In genomic region chr2:8525582-8526402, GRCh38 we compare ENCODE assay signal across 1 cellular context.
TF ChIP-seq lines count a peak whose summit lies in the region.

No MANE protein-coding gene starts in this region.

TF ChIP-seq in K562, 482 proteins besides CTCF, POLR2A, EP300 and RAD21 (continued from another document):
- 0 out of 2 replicates have a peak, but pooled peaks have one; percentile 73 for TF ChIP-seq CBFB (CRISPR knock-in tag; IDR thresholded peaks at IDR 0.05)
- TF ChIP-seq, protein P1, sequence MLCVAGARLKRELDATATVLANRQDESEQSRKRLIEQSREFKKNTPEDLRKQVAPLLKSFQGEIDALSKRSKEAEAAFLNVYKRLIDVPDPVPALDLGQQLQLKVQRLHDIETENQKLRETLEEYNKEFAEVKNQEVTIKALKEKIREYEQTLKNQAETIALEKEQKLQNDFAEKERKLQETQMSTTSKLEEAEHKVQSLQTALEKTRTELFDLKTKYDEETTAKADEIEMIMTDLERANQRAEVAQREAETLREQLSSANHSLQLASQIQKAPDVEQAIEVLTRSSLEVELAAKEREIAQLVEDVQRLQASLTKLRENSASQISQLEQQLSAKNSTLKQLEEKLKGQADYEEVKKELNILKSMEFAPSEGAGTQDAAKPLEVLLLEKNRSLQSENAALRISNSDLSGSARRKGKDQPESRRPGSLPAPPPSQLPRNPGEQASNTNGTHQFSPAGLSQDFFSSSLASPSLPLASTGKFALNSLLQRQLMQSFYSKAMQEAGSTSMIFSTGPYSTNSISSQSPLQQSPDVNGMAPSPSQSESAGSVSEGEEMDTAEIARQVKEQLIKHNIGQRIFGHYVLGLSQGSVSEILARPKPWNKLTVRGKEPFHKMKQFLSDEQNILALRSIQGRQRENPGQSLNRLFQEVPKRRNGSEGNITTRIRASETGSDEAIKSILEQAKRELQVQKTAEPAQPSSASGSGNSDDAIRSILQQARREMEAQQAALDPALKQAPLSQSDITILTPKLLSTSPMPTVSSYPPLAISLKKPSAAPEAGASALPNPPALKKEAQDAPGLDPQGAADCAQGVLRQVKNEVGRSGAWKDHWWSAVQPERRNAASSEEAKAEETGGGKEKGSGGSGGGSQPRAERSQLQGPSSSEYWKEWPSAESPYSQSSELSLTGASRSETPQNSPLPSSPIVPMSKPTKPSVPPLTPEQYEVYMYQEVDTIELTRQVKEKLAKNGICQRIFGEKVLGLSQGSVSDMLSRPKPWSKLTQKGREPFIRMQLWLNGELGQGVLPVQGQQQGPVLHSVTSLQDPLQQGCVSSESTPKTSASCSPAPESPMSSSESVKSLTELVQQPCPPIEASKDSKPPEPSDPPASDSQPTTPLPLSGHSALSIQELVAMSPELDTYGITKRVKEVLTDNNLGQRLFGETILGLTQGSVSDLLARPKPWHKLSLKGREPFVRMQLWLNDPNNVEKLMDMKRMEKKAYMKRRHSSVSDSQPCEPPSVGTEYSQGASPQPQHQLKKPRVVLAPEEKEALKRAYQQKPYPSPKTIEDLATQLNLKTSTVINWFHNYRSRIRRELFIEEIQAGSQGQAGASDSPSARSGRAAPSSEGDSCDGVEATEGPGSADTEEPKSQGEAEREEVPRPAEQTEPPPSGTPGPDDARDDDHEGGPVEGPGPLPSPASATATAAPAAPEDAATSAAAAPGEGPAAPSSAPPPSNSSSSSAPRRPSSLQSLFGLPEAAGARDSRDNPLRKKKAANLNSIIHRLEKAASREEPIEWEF (CRISPR knock-in tag; IDR thresholded peaks at IDR 0.05), result peak; percentile 81; the same call in 1 of the 2 replicates
- TF ChIP-seq KLF1 (tag; IDR thresholded peaks at IDR 0.05), result no peak
- TF ChIP-seq HES1 (IDR thresholded peaks at IDR 0.05; ENCODE audit: low read depth), result peak; percentile 15; the same call in 1 of the 2 replicates
- no peak for TF ChIP-seq KDM2B (CRISPR knock-in tag; IDR thresholded peaks at IDR 0.05)
- TF ChIP-seq, protein P2, sequence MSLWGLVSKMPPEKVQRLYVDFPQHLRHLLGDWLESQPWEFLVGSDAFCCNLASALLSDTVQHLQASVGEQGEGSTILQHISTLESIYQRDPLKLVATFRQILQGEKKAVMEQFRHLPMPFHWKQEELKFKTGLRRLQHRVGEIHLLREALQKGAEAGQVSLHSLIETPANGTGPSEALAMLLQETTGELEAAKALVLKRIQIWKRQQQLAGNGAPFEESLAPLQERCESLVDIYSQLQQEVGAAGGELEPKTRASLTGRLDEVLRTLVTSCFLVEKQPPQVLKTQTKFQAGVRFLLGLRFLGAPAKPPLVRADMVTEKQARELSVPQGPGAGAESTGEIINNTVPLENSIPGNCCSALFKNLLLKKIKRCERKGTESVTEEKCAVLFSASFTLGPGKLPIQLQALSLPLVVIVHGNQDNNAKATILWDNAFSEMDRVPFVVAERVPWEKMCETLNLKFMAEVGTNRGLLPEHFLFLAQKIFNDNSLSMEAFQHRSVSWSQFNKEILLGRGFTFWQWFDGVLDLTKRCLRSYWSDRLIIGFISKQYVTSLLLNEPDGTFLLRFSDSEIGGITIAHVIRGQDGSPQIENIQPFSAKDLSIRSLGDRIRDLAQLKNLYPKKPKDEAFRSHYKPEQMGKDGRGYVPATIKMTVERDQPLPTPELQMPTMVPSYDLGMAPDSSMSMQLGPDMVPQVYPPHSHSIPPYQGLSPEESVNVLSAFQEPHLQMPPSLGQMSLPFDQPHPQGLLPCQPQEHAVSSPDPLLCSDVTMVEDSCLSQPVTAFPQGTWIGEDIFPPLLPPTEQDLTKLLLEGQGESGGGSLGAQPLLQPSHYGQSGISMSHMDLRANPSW (CRISPR knock-in tag; IDR thresholded peaks at IDR 0.05), result 0 out of 2 replicates have a peak, but pooled peaks have one; percentile 5
- TF ChIP-seq, protein P3, sequence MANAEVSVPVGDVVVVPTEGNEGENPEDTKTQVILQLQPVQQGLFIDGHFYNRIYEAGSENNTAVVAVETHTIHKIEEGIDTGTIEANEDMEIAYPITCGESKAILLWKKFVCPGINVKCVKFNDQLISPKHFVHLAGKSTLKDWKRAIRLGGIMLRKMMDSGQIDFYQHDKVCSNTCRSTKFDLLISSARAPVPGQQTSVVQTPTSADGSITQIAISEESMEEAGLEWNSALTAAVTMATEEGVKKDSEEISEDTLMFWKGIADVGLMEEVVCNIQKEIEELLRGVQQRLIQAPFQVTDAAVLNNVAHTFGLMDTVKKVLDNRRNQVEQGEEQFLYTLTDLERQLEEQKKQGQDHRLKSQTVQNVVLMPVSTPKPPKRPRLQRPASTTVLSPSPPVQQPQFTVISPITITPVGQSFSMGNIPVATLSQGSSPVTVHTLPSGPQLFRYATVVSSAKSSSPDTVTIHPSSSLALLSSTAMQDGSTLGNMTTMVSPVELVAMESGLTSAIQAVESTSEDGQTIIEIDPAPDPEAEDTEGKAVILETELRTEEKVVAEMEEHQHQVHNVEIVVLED (CRISPR knock-in tag; IDR thresholded peaks at IDR 0.05), result peak; percentile 70
- TF ChIP-seq SMARCE1 (IDR thresholded peaks at IDR 0.05), result peak; percentile 67
- TF ChIP-seq CAMTA2 (CRISPR knock-in tag; conservative IDR thresholded peaks at IDR 0.05), result no peak
- no peak for TF ChIP-seq SIX5 (IDR thresholded peaks at IDR 0.05; ENCODE audit: borderline replicate concordance in 1 of 2, insufficient read depth in 1 of 2, low read depth in 1 of 2, low read length in 2 of 2)
- TF ChIP-seq, protein P4, sequence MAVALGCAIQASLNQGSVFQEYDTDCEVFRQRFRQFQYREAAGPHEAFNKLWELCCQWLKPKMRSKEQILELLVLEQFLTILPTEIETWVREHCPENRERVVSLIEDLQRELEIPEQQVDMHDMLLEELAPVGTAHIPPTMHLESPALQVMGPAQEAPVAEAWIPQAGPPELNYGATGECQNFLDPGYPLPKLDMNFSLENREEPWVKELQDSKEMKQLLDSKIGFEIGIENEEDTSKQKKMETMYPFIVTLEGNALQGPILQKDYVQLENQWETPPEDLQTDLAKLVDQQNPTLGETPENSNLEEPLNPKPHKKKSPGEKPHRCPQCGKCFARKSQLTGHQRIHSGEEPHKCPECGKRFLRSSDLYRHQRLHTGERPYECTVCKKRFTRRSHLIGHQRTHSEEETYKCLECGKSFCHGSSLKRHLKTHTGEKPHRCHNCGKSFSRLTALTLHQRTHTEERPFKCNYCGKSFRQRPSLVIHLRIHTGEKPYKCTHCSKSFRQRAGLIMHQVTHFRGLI (CRISPR knock-in tag; IDR thresholded peaks at IDR 0.05), result peak; percentile 89; the same call in 1 of the 2 replicates
- peak; percentile 50; the same call in 1 of the 2 replicates for TF ChIP-seq FOXM1 (IDR thresholded peaks at IDR 0.05; ENCODE audit: low read depth)
- TF ChIP-seq FOXM1 (CRISPR knock-in tag; IDR thresholded peaks at IDR 0.05; ENCODE audit: low read depth), result no peak
- TF ChIP-seq IRF2 (CRISPR knock-in tag; IDR thresholded peaks at IDR 0.05), result no peak
- peak; percentile 33 for TF ChIP-seq BRD9 (IDR thresholded peaks at IDR 0.05; ENCODE audit: low read depth, partially characterized antibody)
- TF ChIP-seq HNRNPLL (IDR thresholded peaks at IDR 0.05; ENCODE audit: low read depth, low read length, poor library complexity, severe bottlenecking), result no peak
- TF ChIP-seq SRSF1 (IDR thresholded peaks at IDR 0.05; ENCODE audit: low read depth, low read length), result no peak
- TF ChIP-seq ETV6 (IDR thresholded peaks at IDR 0.05; ENCODE audit: borderline replicate concordance in 1 of 2, low read depth in 2 of 2, low read length in 1 of 2), result peak in 1 of 2 experiments; percentile 63; a peak in 2 of 4 replicates
- no peak for TF ChIP-seq ETV6 (CRISPR knock-in tag; IDR thresholded peaks at IDR 0.05; ENCODE audit: borderline replicate concordance)
- TF ChIP-seq TGIF2 (CRISPR knock-in tag; IDR thresholded peaks at IDR 0.05), result no peak
- peak; percentile 47 to 61 for TF ChIP-seq E2F6 (IDR thresholded peaks at IDR 0.05; ENCODE audit: borderline replicate concordance in 1 of 2, extremely low read depth in 1 of 2, insufficient read depth in 1 of 2, insufficient read length in 1 of 2, low read depth in 1 of 2, low read length in 1 of 2, poor library complexity in 1 of 2, severe bottlenecking in 1 of 2)
- no peak for TF ChIP-seq TAF9B (IDR thresholded peaks at IDR 0.05; ENCODE audit: partially characterized antibody)
- TF ChIP-seq SRF (CRISPR knock-in tag; IDR thresholded peaks at IDR 0.05), result no peak
- TF ChIP-seq TARDBP (IDR thresholded peaks at IDR 0.05), result no peak
- TF ChIP-seq ZNF41 (CRISPR knock-in tag; conservative IDR thresholded peaks at IDR 0.05), result 0 out of 2 replicates have a peak, but pooled peaks have one; percentile 39
- TF ChIP-seq MTA2 (IDR thresholded peaks at IDR 0.05; ENCODE audit: low read depth), result peak; percentile 67
- TF ChIP-seq, protein P5, sequence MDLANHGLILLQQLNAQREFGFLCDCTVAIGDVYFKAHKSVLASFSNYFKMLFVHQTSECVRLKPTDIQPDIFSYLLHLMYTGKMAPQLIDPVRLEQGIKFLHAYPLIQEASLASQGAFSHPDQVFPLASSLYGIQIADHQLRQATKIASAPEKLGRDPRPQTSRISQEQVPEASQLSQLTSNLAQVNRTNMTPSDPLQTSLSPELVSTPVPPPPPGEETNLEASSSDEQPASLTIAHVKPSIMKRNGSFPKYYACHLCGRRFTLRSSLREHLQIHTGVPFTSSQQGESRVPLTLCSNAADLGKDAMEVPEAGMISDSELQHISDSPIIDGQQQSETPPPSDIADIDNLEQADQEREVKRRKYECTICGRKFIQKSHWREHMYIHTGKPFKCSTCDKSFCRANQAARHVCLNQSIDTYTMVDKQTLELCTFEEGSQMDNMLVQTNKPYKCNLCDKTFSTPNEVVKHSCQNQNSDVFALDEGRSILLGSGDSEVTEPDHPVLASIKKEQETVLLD (IDR thresholded peaks at IDR 0.05), result peak; percentile 44; the same call in 1 of the 2 replicates
- no peak for TF ChIP-seq TSC22D4 (tag; IDR thresholded peaks at IDR 0.05)
- peak; percentile 74 for TF ChIP-seq SP1 (CRISPR knock-in tag; IDR thresholded peaks at IDR 0.05)
- no peak for TF ChIP-seq ZNF764 (CRISPR knock-in tag; IDR thresholded peaks at IDR 0.05; ENCODE audit: low read depth)
- no peak for TF ChIP-seq ZNF311 (CRISPR knock-in tag; IDR thresholded peaks at IDR 0.05)
- no peak for TF ChIP-seq GTF2B (IDR thresholded peaks at IDR 0.05; ENCODE audit: extremely low read depth, insufficient read length)
- TF ChIP-seq HDAC3 (IDR thresholded peaks at IDR 0.05; ENCODE audit: borderline replicate concordance, partially characterized antibody), result no peak
TF ChIP-seq in K562: peak in this region for 157.
